8 cellular contexts compared by ENCODE assay signal in the genomic region with DNA sequence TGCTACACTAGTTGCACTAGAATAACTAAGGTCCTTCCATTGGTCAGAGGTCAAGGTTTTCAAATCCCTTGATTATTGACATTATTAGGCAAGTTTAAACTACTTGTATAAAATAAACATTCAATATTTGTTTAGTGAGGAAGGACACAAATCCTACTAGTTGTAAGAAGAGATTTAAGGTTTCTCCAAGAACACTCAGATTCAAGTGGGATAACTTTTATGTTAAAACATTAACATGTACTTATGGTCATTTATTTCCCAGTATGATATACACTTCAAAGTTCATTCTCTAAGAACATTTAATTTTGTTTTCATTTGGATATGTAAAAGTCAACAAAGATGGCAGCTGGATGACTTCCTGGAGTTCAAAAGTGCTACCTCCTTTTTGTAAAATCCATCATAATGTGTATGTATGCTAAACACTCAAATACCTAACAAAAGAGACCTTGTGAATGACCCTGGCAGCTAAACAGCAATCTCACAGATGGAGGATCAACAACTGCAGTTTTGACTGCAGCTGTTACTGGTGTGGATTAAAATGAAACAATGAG. TPM values are rescaled to one million over a fixed set of nuclear protein-coding genes. Genes with fewer than 3 reads are reported as not detected.
DNase-seq lines count a peak whose midpoint lies in the region; ATAC-seq, FAIRE-seq and TF ChIP-seq lines count a peak whose summit lies in the region.

No MANE protein-coding gene starts in this region.

- peak overlapping the region; percentile 94 for H3K4me2 ChIP-seq in DOHH2 (ENCODE audit: low read length)

- H3K9ac ChIP-seq in endodermal cell (ENCODE audit: extremely low read depth, low read length, poor library complexity, severe bottlenecking): peak overlapping the region; percentile 79

- 0 out of 2 replicates have a peak overlapping the region, but pooled peaks have one; percentile 82 for H3K27ac ChIP-seq in DOHH2 (ENCODE audit: low read depth, low read length)
- H3K27ac ChIP-seq in endodermal cell (ENCODE audit: low read depth, low read length): no peak overlapping the region
- peak overlapping the region; percentile 97 to 100 (median 98) for H3K27ac ChIP-seq in pancreas

- H3K4me1 Mint-ChIP-seq in endodermal cell: peaks cover 32% of the 10 kb centered on the region

- no peaks in the 10 kb centered on the region for H3K27me3 Mint-ChIP-seq in endodermal cell (ENCODE audit: insufficient read depth)

- intact Hi-C loops in pancreas (cut with DNase I): no loop called here

- no peaks in the 10 kb centered on the region for H3K27me3 ChIP-seq in DOHH2 (ENCODE audit: control insufficient read depth, low read length)
- H3K27me3 ChIP-seq in endodermal cell (ENCODE audit: control insufficient read depth, insufficient read depth, low read length, poor library complexity, severe bottlenecking): no peaks in the 10 kb centered on the region
- H3K27me3 ChIP-seq in pancreas: no peaks in the 10 kb centered on the region

- FAIRE-seq in pancreas (lab: Jason Lieb, UNC): no peak

- no peaks in the 10 kb centered on the region for H3K9me3 ChIP-seq in DOHH2 (ENCODE audit: control insufficient read depth, insufficient read depth, low read length)
- peaks cover 6% of the 10 kb centered on the region for H3K9me3 ChIP-seq in endodermal cell (ENCODE audit: control insufficient read depth, low read length)
- H3K9me3 ChIP-seq in pancreas: no peaks in the 10 kb centered on the region

- no peak for ATAC-seq in pancreas
- no peak for ATAC-seq in HG02970 (IDR thresholded peaks at IDR 0.05; ENCODE audit: low FRiP score, unreplicated experiment)
- ATAC-seq in GM18519 (IDR thresholded peaks at IDR 0.05; ENCODE audit: low FRiP score, unreplicated experiment): no peak
- ATAC-seq in HG02981 (IDR thresholded peaks at IDR 0.05; ENCODE audit: unreplicated experiment): no peak

- H3K4me3 ChIP-seq in DOHH2 (ENCODE audit: low read length) (peak overlapping the region; percentile 100), endodermal cell (ENCODE audit: low read length) (peak overlapping the region; percentile 99), pancreas (peak overlapping the region; percentile 69 to 86 (median 82))

- no peaks in the 10 kb centered on the region for H4K20me1 ChIP-seq in DOHH2 (ENCODE audit: control insufficient read depth, insufficient read depth, low read depth, low read length)

- peak overlapping the region; percentile 95 for H3K4me3 Mint-ChIP-seq in endodermal cell

- DNase-seq in NCI-H69 (lab: John Stamatoyannopoulos, UW) (peak; percentile 78), endodermal cell (no peak), pancreas (no peak), cerebellum (ENCODE audit: low spot score) (no peak)

- peaks cover 16% of the 10 kb centered on the region for H3F3A ChIP-seq in DOHH2 (ENCODE audit: control insufficient read depth, insufficient read depth)

- peaks cover 52% of the 10 kb centered on the region for H3K79me2 ChIP-seq in DOHH2 (ENCODE audit: control insufficient read depth, low read length)

- H3K27ac Mint-ChIP-seq in endodermal cell: peak overlapping the region; percentile 100

- H3K9me3 Mint-ChIP-seq in endodermal cell: no peaks in the 10 kb centered on the region

- no peaks in the 10 kb centered on the region for H3K9me2 ChIP-seq in DOHH2 (replicated peaks; ENCODE audit: control insufficient read depth, low read length)

- H3K36me3 ChIP-seq in DOHH2 (ENCODE audit: control insufficient read depth, low read length) (peaks cover 32% of the 10 kb centered on the region), endodermal cell (ENCODE audit: control insufficient read depth, insufficient read depth, low read length) (peaks cover 31% of the 10 kb centered on the region), pancreas (peaks cover 0 to 4% (median 0%) of the 10 kb centered on the region in 3 donors)

- peaks cover 13% of the 10 kb centered on the region for H3K36me3 Mint-ChIP-seq in endodermal cell (ENCODE audit: low read depth)

- H3K4me1 ChIP-seq in DOHH2 (ENCODE audit: control insufficient read depth, low read length) (peaks cover 47% of the 10 kb centered on the region), endodermal cell (ENCODE audit: control insufficient read depth, insufficient read depth, low read length) (peaks cover 12% of the 10 kb centered on the region), pancreas (peaks cover 11 to 18% (median 15%) of the 10 kb centered on the region in 3 donors)

- TF ChIP-seq CTCF in DOHH2 (IDR thresholded peaks at IDR 0.05; ENCODE audit: low read depth, low read length, poor library complexity, severe bottlenecking) (no peak), endodermal cell (conservative IDR thresholded peaks at IDR 0.05) (no peak), pancreas (IDR thresholded peaks at IDR 0.05) (no peak)

RNA-seq across cellular contexts. Expression of a gene that starts 1.6 kb away (rescaled TPM):
- total RNA-seq in endodermal cell: 100 to 1,000 TPM in 1 of 2 donors, 10 to 100 TPM in 1; 64.2 to 105 TPM
- 83.0 TPM for polyA plus RNA-seq in endodermal cell (2013, experiment 1 of 2)
- polyA plus RNA-seq in endodermal cell (2013, experiment 2 of 2): 94.9 TPM
- 10 to 100 TPM; 12.1 to 25.1 (median 14.9) TPM for total RNA-seq in pancreas
- 10 to 100 TPM; 16.5 to 19.5 TPM for polyA plus RNA-seq in pancreas
- total RNA-seq in cerebellum: 97.9 TPM
